8 cellular contexts compared by ENCODE assay signal in the genomic region with DNA sequence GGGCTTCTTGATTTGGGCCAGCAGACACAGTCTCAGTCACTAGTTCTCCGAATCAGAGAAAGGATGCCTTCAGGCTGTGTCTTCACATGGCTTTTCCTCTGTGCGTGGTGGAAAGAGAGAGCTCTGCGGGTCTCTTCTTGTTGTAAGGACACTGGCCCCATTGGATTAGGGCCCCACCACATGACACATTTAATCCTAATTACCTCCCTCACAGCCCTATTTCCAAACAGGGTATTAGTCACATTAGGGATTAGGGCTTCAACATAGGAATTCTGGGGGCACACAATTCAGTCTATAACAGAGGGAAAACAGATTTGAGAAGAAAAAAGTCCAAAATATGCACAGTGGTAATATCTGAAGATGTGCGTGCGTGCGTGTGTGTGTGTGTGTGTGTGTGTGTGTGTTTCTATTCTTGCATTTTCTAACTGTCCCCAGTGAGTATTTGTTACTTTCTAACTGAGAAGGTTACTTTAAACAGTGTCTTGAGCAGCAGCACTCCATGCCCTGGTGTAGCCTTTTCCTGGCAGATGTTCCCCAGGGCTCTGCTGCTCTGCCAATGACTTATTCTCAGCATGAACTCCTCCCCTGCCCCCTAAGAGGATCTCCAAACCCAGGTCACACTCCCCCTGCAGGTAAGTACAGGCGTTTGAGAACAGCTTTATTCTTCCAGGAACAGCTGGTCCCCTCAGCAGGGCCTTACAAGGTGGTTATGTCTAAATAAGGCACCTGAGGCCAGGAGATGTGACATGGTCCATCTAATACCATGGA.
DNase-seq lines count a peak whose midpoint lies in the region; ATAC-seq and TF ChIP-seq lines count a peak whose summit lies in the region.

No MANE protein-coding gene starts in this region.

- 70 to 78% (median 77%) methylated on average over 7 of the region's 7 CpGs for WGBS in adrenal gland, 4 donors

- no peaks in the 10 kb centered on the region for H3K27me3 ChIP-seq in Panc1 (ENCODE audit: control insufficient read depth, insufficient read depth, low read length)
- H3K27me3 ChIP-seq in adrenal gland = no peaks in the 10 kb centered on the region

- no peak; the same call in 1 of the 2 replicates for TF ChIP-seq CTCF in Panc1 (IDR thresholded peaks at IDR 0.05)
- peak; percentile 24 for TF ChIP-seq CTCF in astrocyte of the spinal cord (IDR thresholded peaks at IDR 0.05; ENCODE audit: low read depth, low read length)
- no peak for TF ChIP-seq CTCF in adrenal gland (IDR thresholded peaks at IDR 0.05)

- ATAC-seq in HG02763 (IDR thresholded peaks at IDR 0.05; ENCODE audit: unreplicated experiment) (peak; percentile 18), Panc1 (peak; percentile 34; the same call in 1 of the 2 replicates)

- in situ Hi-C loops in Panc1 (cut with HindIII; ENCODE audit: low pct_unique_long_range_greater_than_20kb, low sequenced_read_pairs) (no loop called here), astrocyte of the spinal cord (cut with HindIII; ENCODE audit: low sequenced_read_pairs) (no loop called here)

- no peak overlapping the region for H3K27ac ChIP-seq in Panc1 (ENCODE audit: low read length)
- no peak overlapping the region for H3K27ac ChIP-seq in adrenal gland

- no peaks in the 10 kb centered on the region for H3K36me3 ChIP-seq in Panc1 (ENCODE audit: control insufficient read depth, insufficient read depth, low read length)
- no peaks in the 10 kb centered on the region for H3K36me3 ChIP-seq in adrenal gland (replicated peaks in 1 of 2)

- H3K9me3 ChIP-seq in Panc1 (ENCODE audit: control insufficient read depth, insufficient read depth, low read depth, low read length) = no peaks in the 10 kb centered on the region
- H3K9me3 ChIP-seq in adrenal gland (replicated peaks in 1 of 3) = no peaks in the 10 kb centered on the region

- BruUV-seq in Panc1 (replicated peaks; lab: Mats Ljungman, UMichigan) = no TSS peak

- no peaks in the 10 kb centered on the region for H3K4me1 ChIP-seq in Panc1 (ENCODE audit: control insufficient read depth, insufficient read depth, low read length)
- H3K4me1 ChIP-seq in adrenal gland (replicated peaks in 1 of 2) = no peaks in the 10 kb centered on the region

- DNase-seq in activated gamma-delta T cell treated with Interleukin-2 at 50 U/mL for 16 hours (peak; percentile 45), activated gamma-delta T cell (lab: John Stamatoyannopoulos, UW) (no peak), Panc1 (ENCODE audit: low read depth, low spot score) (no peak), astrocyte of the spinal cord (ENCODE audit: low read depth, low spot score) (peak; percentile 20), medulla oblongata (ENCODE audit: extremely low spot score) (peak; percentile 34), GF-D8 (lab: John Stamatoyannopoulos, UW) (no peak), adrenal gland (no peak)

- intact Hi-C loops in Panc1 (cut with micrococcal nuclease; ENCODE audit: unreplicated experiment) = no loop called here
- intact Hi-C loops in adrenal gland (cut with DNase I) = no loop called here

- no peak for TF ChIP-seq POLR2A in adrenal gland (IDR thresholded peaks at IDR 0.05)

- no peak overlapping the region for H3K4me3 ChIP-seq in Panc1 (ENCODE audit: low read depth in 2 of 2, low read length in 2 of 2)
- no peak overlapping the region for H3K4me3 ChIP-seq in astrocyte of the spinal cord (ENCODE audit: low read depth, low read length)
- H3K4me3 ChIP-seq in adrenal gland = no peak overlapping the region

- CTCF ChIA-PET in Panc1 (lab: Charles Lee) = no interaction called here

- POLR2A ChIA-PET in Panc1 (lab: Charles Lee) = no interaction called here

Comparison
In these comparisons a context has a peak if more than half of its experiments do, and no peak if none do; other contexts are left out.
1. DNase-seq: peak in activated gamma-delta T cell treated with Interleukin-2 at 50 U/mL for 16 hours (single experiment), astrocyte of the spinal cord (single experiment) and medulla oblongata (single experiment); none in activated gamma-delta T cell (single experiment), Panc1 (single experiment), GF-D8 (single experiment) and adrenal gland (0 of 7).